8 cellular contexts compared by ENCODE assay signal in the genomic region with DNA sequence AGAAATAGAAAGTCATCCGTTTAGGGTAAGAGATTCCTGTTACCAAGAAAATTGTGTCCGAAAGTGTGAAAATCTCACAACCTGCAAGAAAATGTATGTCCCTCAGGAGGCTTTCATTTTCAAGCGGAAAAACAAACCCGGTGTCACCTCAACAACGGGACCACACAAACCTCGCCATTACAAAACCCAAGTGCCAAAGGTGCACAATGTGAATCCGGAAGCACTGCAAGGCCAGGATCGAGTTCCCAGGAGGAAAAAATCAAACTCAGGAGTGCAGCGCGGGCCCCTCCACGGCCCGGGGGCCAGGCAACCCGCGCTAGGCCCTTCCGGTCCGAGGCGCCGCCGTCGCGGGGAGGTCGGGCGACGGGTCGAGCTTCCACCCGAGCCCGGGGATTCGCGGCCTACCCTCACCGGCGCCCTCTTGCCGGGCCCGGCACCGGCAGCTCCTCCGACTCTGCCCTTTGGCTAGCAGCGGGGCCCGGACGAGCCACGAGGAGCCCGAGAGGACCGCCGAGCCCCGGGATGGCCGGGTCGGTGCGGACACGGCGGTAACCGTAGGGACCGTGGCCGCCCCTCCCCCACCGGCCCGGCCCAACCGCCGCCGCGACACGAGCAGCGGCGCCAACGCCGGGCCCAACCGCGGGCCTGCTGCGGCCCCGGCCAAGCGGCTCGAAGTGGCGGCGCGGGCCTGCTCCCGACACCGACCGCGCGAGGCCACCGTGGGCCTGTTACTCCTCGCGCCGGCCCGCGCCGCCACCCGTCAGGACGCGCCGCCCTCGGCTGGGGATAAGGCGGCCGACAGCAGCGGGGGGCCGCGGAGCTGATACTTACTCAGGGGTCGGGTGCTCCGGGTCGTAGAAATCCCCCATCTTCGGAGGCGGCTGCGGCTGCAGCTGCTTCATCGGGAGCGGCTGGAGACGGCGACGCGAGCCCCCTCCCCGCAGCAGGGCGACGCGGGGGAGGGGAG. TPM values are rescaled to one million over a fixed set of nuclear protein-coding genes. Genes with fewer than 3 reads are reported as not detected.
DNase-seq lines count a peak whose midpoint lies in the region; ATAC-seq and TF ChIP-seq lines count a peak whose summit lies in the region.

No MANE protein-coding gene starts in this region.

- DNase-seq in Peyer's patch, result peak; percentile 45 to 77 (median 68)
- peak; percentile 53 for DNase-seq in activated gamma-delta T cell (lab: John Stamatoyannopoulos, UW)
- peak in 1 of 2 donors; percentile 36 for DNase-seq in foreskin keratinocyte

- peak overlapping the region; percentile 83 for H2AFZ ChIP-seq in neuron (ENCODE audit: low read depth, low read length)

- H3K4me1 ChIP-seq in Peyer's patch (peaks cover 3 to 49% (median 18%) of the 10 kb centered on the region in 4 donors), foreskin keratinocyte (peaks cover 12% of the 10 kb centered on the region), neuron (ENCODE audit: insufficient read depth, low read length) (peaks cover 17% of the 10 kb centered on the region), stomach smooth muscle (ENCODE audit: control insufficient read depth, insufficient read depth, low read length) (peaks cover 29% of the 10 kb centered on the region)

- peak; percentile 11 for ATAC-seq in GM18858 (IDR thresholded peaks at IDR 0.05; ENCODE audit: unreplicated experiment)
- peak; percentile 22 for ATAC-seq in HG03095 (IDR thresholded peaks at IDR 0.05; ENCODE audit: unreplicated experiment)
- ATAC-seq in foreskin keratinocyte, result peak; percentile 30

- H3K9me3 ChIP-seq in Peyer's patch (no peaks in the 10 kb centered on the region), neuron (ENCODE audit: low read length) (no peaks in the 10 kb centered on the region), stomach smooth muscle (ENCODE audit: control insufficient read depth in 2 of 2, low read length in 2 of 2) (no peaks in the 10 kb centered on the region)

- H3K27ac ChIP-seq in 22Rv1, result peak overlapping the region; percentile 93
- peak overlapping the region; percentile 90 to 97 (median 94) for H3K27ac ChIP-seq in Peyer's patch
- peak overlapping the region; percentile 88 for H3K27ac ChIP-seq in foreskin keratinocyte
- H3K27ac ChIP-seq in stomach smooth muscle (ENCODE audit: low read length), result peak overlapping the region; percentile 85

- peak overlapping the region; percentile 85 to 90 for H3K9ac ChIP-seq in stomach smooth muscle (ENCODE audit: low read length in 2 of 2)

- H3K4me3 ChIP-seq in Peyer's patch (peak overlapping the region; percentile 95 to 98 (median 96)), neuron (ENCODE audit: low read length) (peak overlapping the region; percentile 94), stomach smooth muscle (ENCODE audit: low read length in 2 of 2) (peak overlapping the region; percentile 75 to 88)

- TF ChIP-seq CTCF in 22Rv1 (IDR thresholded peaks at IDR 0.05), result no peak
- no peak for TF ChIP-seq CTCF in Peyer's patch (IDR thresholded peaks at IDR 0.05)
- no peak for TF ChIP-seq CTCF in foreskin keratinocyte (conservative IDR thresholded peaks at IDR 0.05)

- no peaks in the 10 kb centered on the region for H3K36me3 ChIP-seq in Peyer's patch
- no peaks in the 10 kb centered on the region for H3K36me3 ChIP-seq in neuron (ENCODE audit: insufficient read depth, low read length)
- no peaks in the 10 kb centered on the region for H3K36me3 ChIP-seq in stomach smooth muscle (ENCODE audit: control insufficient read depth in 2 of 2, insufficient read depth in 2 of 2, low read length in 2 of 2)

- no peaks in the 10 kb centered on the region for H3K27me3 ChIP-seq in Peyer's patch
- H3K27me3 ChIP-seq in foreskin keratinocyte, result no peaks in the 10 kb centered on the region
- no peaks in the 10 kb centered on the region for H3K27me3 ChIP-seq in neuron (ENCODE audit: insufficient read depth, low read length)
- H3K27me3 ChIP-seq in stomach smooth muscle (ENCODE audit: control insufficient read depth in 1 of 2, insufficient read depth in 2 of 2, low read length in 2 of 2), result no peaks in the 10 kb centered on the region

- no peak for TF ChIP-seq POLR2A in Peyer's patch (IDR thresholded peaks at IDR 0.05)

RNA-seq across cellular contexts. Expression of a gene that starts 0.6 kb away (rescaled TPM):
- total RNA-seq in Peyer's patch (100 to 1,000 TPM in 1 of 4 donors, 10 to 100 TPM in 3; 75.8 to 173 (median 82.2) TPM), foreskin keratinocyte (36.1 and 41.3 TPM in 2 replicates)
- 6.7 and 8.7 TPM in 2 replicates for polyA plus RNA-seq in foreskin keratinocyte
